ENCODE assay signal across 19 cellular contexts in the genomic region with DNA sequence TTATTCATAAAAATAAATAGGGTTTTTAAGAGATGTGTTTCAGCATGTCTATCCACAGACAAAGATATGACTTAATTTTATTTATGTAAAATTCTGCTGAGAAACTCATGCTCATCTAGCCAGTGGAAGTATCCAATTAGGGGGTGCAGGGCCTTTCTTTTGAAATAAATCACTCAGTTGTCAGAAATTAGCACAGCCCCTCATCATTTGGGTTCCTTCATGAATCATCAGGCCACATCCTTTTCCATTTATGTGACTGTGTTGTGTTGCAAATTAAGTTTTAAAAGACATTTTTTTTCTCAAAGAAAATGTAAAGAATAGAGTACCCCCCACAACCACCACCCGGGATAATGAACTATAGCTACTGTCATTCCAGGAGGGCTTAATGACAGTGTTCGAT.
"Had no signal": no experiment of that assay in that cellular context is flagged by ENCODE, and none has a peak within 500 bp of the region (broad histone marks: within the 10 kb centered on the region; RNA-seq: fewer than 3 reads in every experiment).

No MANE protein-coding gene starts in this region.

- H3K9me3 Mint-ChIP-seq: activated naive CD4-positive, alpha-beta T cell treated with anti-CD3 and anti-CD28 coated beads, Interleukin-2, amount 50 U/mL, for 24 hours; activated T-helper 1 cell treated with anti-CD3 and anti-CD28 coated beads, Interleukin-12 subunit alpha, Interleukin-12 subunit beta, Interleukin-2, Interleukin-4 antibody, amounts not matched to agents 30 ng/mL and 10 ng/mL and 1 ng/mL, durations not matched to agents 14 hours and 24 hours and 36 hours; nephron progenitor cell had no signal

- ATAC-seq: body of pancreas, gastroesophageal sphincter, WTC11 had no signal

- H3K4me3 Mint-ChIP-seq: activated naive CD4-positive, alpha-beta T cell treated with anti-CD3 and anti-CD28 coated beads, Interleukin-2, amount 50 U/mL, for 24 hours; nephron progenitor cell; WTC11 had no signal

- H3K36me3 Mint-ChIP-seq: activated naive CD4-positive, alpha-beta T cell treated with anti-CD3 and anti-CD28 coated beads, Interleukin-2, amount 50 U/mL, for 24 hours; WTC11 had no signal

- H3K27ac Mint-ChIP-seq: activated naive CD4-positive, alpha-beta T cell treated with anti-CD3 and anti-CD28 coated beads, Interleukin-2, amount 50 U/mL, for 24 hours; nephron progenitor cell; WTC11 had no signal

- H3K4me1 Mint-ChIP-seq: activated naive CD4-positive, alpha-beta T cell treated with anti-CD3 and anti-CD28 coated beads, Interleukin-2, amount 50 U/mL, for 24 hours; WTC11 had no signal

- DNase-seq: activated gamma-delta T cell; activated T-cell treated with anti-CD3 and anti-CD28 coated beads for 4 hours; anterior cingulate cortex; colonic mucosa; dorsolateral prefrontal cortex; effector memory CD4-positive, alpha-beta T cell; hippocampal formation; left cardiac atrium; left ventricle myocardium superior; nephron progenitor cell; right lobe of liver; stimulated activated CD4-positive, alpha-beta T cell treated with anti-CD3 and anti-CD28 coated beads, Interleukin-2, amount 100 ng/mL, for 48 hours; stimulated activated naive CD4-positive, alpha-beta T cell treated with Interleukin-2 at 50 U/mL for 16 hours; uterus had no signal
